ENCODE assay signal across 15 cellular contexts in the genomic region with DNA sequence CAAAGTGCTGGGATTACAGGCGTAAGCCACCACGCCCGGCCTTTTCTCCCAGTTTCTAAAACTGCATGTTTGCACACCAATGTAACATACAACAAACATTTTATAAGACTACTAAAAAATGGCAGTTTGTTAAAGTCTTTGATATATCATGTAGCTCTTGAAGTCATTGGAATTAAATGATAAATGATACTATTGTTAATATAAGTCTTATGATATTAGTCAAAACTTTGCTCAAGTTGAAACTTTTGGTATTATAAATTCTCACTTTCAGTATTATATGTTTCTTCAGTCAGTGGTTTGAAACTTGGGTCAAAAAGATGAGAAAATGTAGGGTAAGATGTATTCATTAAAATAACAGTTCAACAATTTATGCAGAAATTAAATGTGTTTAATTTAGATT.
A peak's percentile ranks its signal among the peaks of the same experiment; 100 is the strongest.
DNase-seq lines count a peak whose midpoint lies in the region; ATAC-seq and TF ChIP-seq lines count a peak whose summit lies in the region.
"Had no signal": no experiment of that assay in that cellular context is flagged by ENCODE, and none has a peak within 500 bp of the region (broad histone marks: within the 10 kb centered on the region; RNA-seq: fewer than 3 reads in every experiment).

No MANE protein-coding gene starts in this region.

- no peak for DNase-seq in activated naive CD4-positive, alpha-beta T cell treated with anti-CD3 and anti-CD28 coated beads, Interleukin-2, amount 50 U/mL, for 72 hours (ENCODE audit: low spot score in 2 of 2)
- DNase-seq in activated naive CD4-positive, alpha-beta T cell treated with Interleukin-2 at 50 U/mL for 16 hours, result no peak
- DNase-seq in HuH-7 (ENCODE audit: low spot score), result no peak
- DNase-seq in NCI-H82 treated with DMSO at 0.1 percent for 48 hours (lab: John Stamatoyannopoulos, UW; ENCODE audit: unreplicated experiment), result no peak
- DNase-seq in mucosa of descending colon, result no peak
- no peak for DNase-seq in heart left ventricle
- DNase-seq: activated CD8-positive, alpha-beta memory T cell treated with anti-CD3 and anti-CD28 coated beads, Interleukin-2, amount 10 ng/mL, durations not matched to agents 7 days and 5 days; GM23248; NCI-H446; posterior cingulate gyrus; T1000 had no signal

- no peak overlapping the region for H3K27ac ChIP-seq in heart left ventricle
- H3K27ac ChIP-seq: GM23248, vagina had no signal

- no peaks in the 10 kb centered on the region for H3K4me1 ChIP-seq in mucosa of descending colon (ENCODE audit: low read depth)
- H3K4me1 ChIP-seq in heart left ventricle, result no peaks in the 10 kb centered on the region
- H3K4me1 ChIP-seq: vagina had no signal

- TF ChIP-seq CTCF in mucosa of descending colon (IDR thresholded peaks at IDR 0.05), result no peak
- no peak for TF ChIP-seq CTCF in heart left ventricle (IDR thresholded peaks at IDR 0.05)

- no peaks in the 10 kb centered on the region for H3K36me3 ChIP-seq in mucosa of descending colon (ENCODE audit: low read depth)
- H3K36me3 ChIP-seq in heart left ventricle, result no peaks in the 10 kb centered on the region
- H3K36me3 ChIP-seq: vagina had no signal

- peaks cover 11% of the 10 kb centered on the region for H3K9me3 ChIP-seq in mucosa of descending colon
- H3K9me3 ChIP-seq in heart left ventricle, result peaks cover 0 to 18% (median 4%) of the 10 kb centered on the region in 12 donors
- H3K9me3 ChIP-seq: vagina had no signal

- no peaks in the 10 kb centered on the region for H3K27me3 ChIP-seq in heart left ventricle
- H3K27me3 ChIP-seq: vagina had no signal

- ATAC-seq in activated naive CD4-positive, alpha-beta T cell treated with anti-CD3 and anti-CD28 coated beads, Interleukin-2, amount 50 U/mL, for 72 hours, result peak; percentile 73 to 90
- ATAC-seq in HG02642 (IDR thresholded peaks at IDR 0.05; ENCODE audit: poor library complexity, unreplicated experiment) (peak; percentile 60), HG03439 (IDR thresholded peaks at IDR 0.05; ENCODE audit: unreplicated experiment) (peak; percentile 63), mucosa of descending colon (no peak), heart left ventricle (no peak)
- ATAC-seq: activated CD8-positive, alpha-beta memory T cell treated with anti-CD3 and anti-CD28 coated beads, Interleukin-2, amount 10 ng/mL, durations not matched to agents 7 days and 5 days had no signal

- peak overlapping the region; percentile 64 to 93 for H3K27ac Mint-ChIP-seq in activated naive CD4-positive, alpha-beta T cell treated with anti-CD3 and anti-CD28 coated beads, Interleukin-2, amount 50 U/mL, for 72 hours
- H3K27ac Mint-ChIP-seq: activated CD8-positive, alpha-beta memory T cell treated with anti-CD3 and anti-CD28 coated beads, Interleukin-2, amount 10 ng/mL, durations not matched to agents 7 days and 5 days; mesothelial cell of epicardium had no signal

- H3K4me3 ChIP-seq in mucosa of descending colon (no peak overlapping the region), heart left ventricle (no peak overlapping the region)
- H3K4me3 ChIP-seq: GM23248, vagina had no signal

- peaks cover 6 to 21% of the 10 kb centered on the region in 2 donors for H3K9me3 Mint-ChIP-seq in activated naive CD4-positive, alpha-beta T cell treated with anti-CD3 and anti-CD28 coated beads, Interleukin-2, amount 50 U/mL, for 72 hours

- 97 to 100% (median 98%) methylated on average over 3 of the region's 3 CpGs for WGBS in heart left ventricle, 4 donors

- TF ChIP-seq POLR2A in heart left ventricle (IDR thresholded peaks at IDR 0.05), result no peak

- H3K36me3 Mint-ChIP-seq in activated naive CD4-positive, alpha-beta T cell treated with anti-CD3 and anti-CD28 coated beads, Interleukin-2, amount 50 U/mL, for 72 hours, result peaks cover 5 to 37% of the 10 kb centered on the region in 2 donors

- intact Hi-C loops in mucosa of descending colon (cut with DNase I, micrococcal nuclease) (no loop called here), heart left ventricle (cut with DNase I) (no loop called here)

Comparison
In these comparisons a context has a peak if more than half of its experiments do, and no peak if none do; other contexts are left out.
1. ATAC-seq: peak in activated naive CD4-positive, alpha-beta T cell treated with anti-CD3 and anti-CD28 coated beads, Interleukin-2, amount 50 U/mL, for 72 hours (2 of 2), HG02642 (single experiment) and HG03439 (single experiment); none in mucosa of descending colon (single experiment) and heart left ventricle (0 of 4).